Comparison of ENCODE assay signal across 1 cellular context in the genomic region with DNA sequence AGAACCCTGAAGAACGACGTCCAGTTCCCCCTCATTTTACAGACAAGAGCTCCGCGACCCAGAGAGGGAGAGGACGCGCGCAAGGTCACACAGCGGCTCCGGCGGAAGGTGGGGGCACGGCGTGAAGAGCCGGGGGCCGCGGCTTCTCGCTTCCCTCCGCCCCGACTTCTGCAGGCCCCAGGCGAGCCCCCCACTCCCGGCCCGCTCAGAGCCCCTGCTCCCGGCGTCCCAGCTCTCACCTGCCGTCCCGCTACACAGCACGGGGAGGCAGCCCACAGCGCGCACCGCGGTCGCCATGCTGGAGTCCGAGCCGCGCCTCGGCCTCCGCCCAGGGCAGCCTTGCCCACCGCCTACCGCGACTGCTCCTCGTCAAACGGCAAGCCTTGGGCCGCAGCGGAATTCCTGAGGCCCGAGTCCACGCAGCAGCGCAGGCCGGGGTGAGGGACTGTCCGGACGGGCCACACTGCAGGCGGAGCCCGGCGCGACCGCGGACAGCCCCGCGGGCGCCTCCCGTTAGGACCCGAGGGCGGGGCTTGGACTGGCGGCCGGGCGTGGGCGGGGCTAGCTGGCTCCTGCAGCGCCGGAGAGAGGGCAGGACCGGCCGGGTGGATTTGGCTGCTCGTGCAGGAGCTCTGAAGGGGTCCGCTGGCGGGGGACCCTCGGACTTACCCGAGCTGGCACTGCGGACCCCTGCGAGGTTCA.
TF ChIP-seq lines count a peak whose summit lies in the region.

TSS of gene MRPS5 (minus strand) at position 314 of the 702 bp plus-strand sequence. CDS start at position 297, 17 bp downstream.

TF ChIP-seq in HEK293, 187 proteins besides CTCF, POLR2A, EP300 and RAD21 (continued from another document and continues in another):
- TF ChIP-seq YY2 (tag by site-specific recombination; IDR thresholded peaks at IDR 0.05) (peak; percentile 92), PATZ1 (tag by site-specific recombination; IDR thresholded peaks at IDR 0.05) (peak; percentile 66), ZIC2 (tag by site-specific recombination; IDR thresholded peaks at IDR 0.05) (peak; percentile 90), ZNF335 (tag by site-specific recombination; conservative IDR thresholded peaks at IDR 0.05) (peak; percentile 98), ZNF624 (tag by site-specific recombination; IDR thresholded peaks at IDR 0.05) (no peak), SP3 (tag by site-specific recombination; IDR thresholded peaks at IDR 0.05) (peak; percentile 60), KLF9 (tag by site-specific recombination; IDR thresholded peaks at IDR 0.05; ENCODE audit: low read depth) (peak; percentile 36; the same call in 1 of the 2 replicates), ZNF501 (tag by site-specific recombination; IDR thresholded peaks at IDR 0.05) (peak; percentile 69; the same call in 1 of the 2 replicates), TCF7L2 (IDR thresholded peaks at IDR 0.05; ENCODE audit: borderline replicate concordance, low read depth, low read length) (no peak), SP2 (tag by site-specific recombination; IDR thresholded peaks at IDR 0.05) (peak; percentile 43), SP7 (tag by site-specific recombination; IDR thresholded peaks at IDR 0.05) (peak; percentile 68), ZNF837 (tag by site-specific recombination; IDR thresholded peaks at IDR 0.05) (no peak), PRDM1 (tag by site-specific recombination; IDR thresholded peaks at IDR 0.05) (no peak), ZXDB (tag by site-specific recombination; IDR thresholded peaks at IDR 0.05) (peak; percentile 42; the same call in 1 of the 2 replicates), KLF8 (tag by site-specific recombination; IDR thresholded peaks at IDR 0.05) (peak; percentile 82; the same call in 1 of the 2 replicates), ZBTB11 (tag by site-specific recombination; conservative IDR thresholded peaks at IDR 0.05; ENCODE audit: low read depth) (peak; percentile 32; the same call in 1 of the 2 replicates), ZNF76 (tag by site-specific recombination; IDR thresholded peaks at IDR 0.05; ENCODE audit: borderline replicate concordance, low read depth) (peak; percentile 60; the same call in 1 of the 2 replicates), ZNF121 (tag by site-specific recombination; IDR thresholded peaks at IDR 0.05) (0 out of 2 replicates have a peak, but pooled peaks have one; percentile 19), ZNF16 (tag by site-specific recombination; IDR thresholded peaks at IDR 0.05; ENCODE audit: low read depth) (no peak), ZBTB8A (tag by site-specific recombination; IDR thresholded peaks at IDR 0.05) (peak; percentile 60), OVOL3 (tag by site-specific recombination; IDR thresholded peaks at IDR 0.05) (0 out of 2 replicates have a peak, but pooled peaks have one; percentile 12), ZNF600 (tag by site-specific recombination; IDR thresholded peaks at IDR 0.05) (0 out of 2 replicates have a peak, but pooled peaks have one; percentile 29), TRIM28 (IDR thresholded peaks at IDR 0.05; ENCODE audit: borderline replicate concordance, low read length) (no peak), ZEB2 (tag by site-specific recombination; IDR thresholded peaks at IDR 0.05) (0 out of 2 replicates have a peak, but pooled peaks have one; percentile 30), ZSCAN30 (tag by site-specific recombination; IDR thresholded peaks at IDR 0.05) (peak; percentile 66), KLF7 (tag by site-specific recombination; IDR thresholded peaks at IDR 0.05; ENCODE audit: borderline replicate concordance) (0 out of 2 replicates have a peak, but pooled peaks have one; percentile 48), ZFP37 (tag by site-specific recombination; IDR thresholded peaks at IDR 0.05) (0 out of 2 replicates have a peak, but pooled peaks have one; percentile 42), ZNF548 (tag by site-specific recombination; IDR thresholded peaks at IDR 0.05) (no peak), ZNF202 (tag by site-specific recombination; IDR thresholded peaks at IDR 0.05; ENCODE audit: borderline replicate concordance) (no peak), ZNF2 (tag by site-specific recombination; IDR thresholded peaks at IDR 0.05) (peak; percentile 58), ZBTB48 (tag by site-specific recombination; IDR thresholded peaks at IDR 0.05) (0 out of 2 replicates have a peak, but pooled peaks have one; percentile 18), ZNF660 (tag by site-specific recombination; IDR thresholded peaks at IDR 0.05) (peak; percentile 62; the same call in 1 of the 2 replicates), ZNF169 (tag by site-specific recombination; IDR thresholded peaks at IDR 0.05) (no peak), ZNF341 (tag by site-specific recombination; IDR thresholded peaks at IDR 0.05; ENCODE audit: low read depth) (peak; percentile 42), ZNF391 (tag by site-specific recombination; IDR thresholded peaks at IDR 0.05; ENCODE audit: borderline replicate concordance, low read depth) (peak; percentile 29; the same call in 1 of the 2 replicates), ZBTB17 (tag by site-specific recombination; IDR thresholded peaks at IDR 0.05) (peak; percentile 27; the same call in 1 of the 2 replicates), KLF1 (tag by site-specific recombination; IDR thresholded peaks at IDR 0.05) (peak; percentile 55), KLF16 (tag by site-specific recombination; IDR thresholded peaks at IDR 0.05) (0 out of 2 replicates have a peak, but pooled peaks have one; percentile 16), ZNF561 (tag by site-specific recombination; IDR thresholded peaks at IDR 0.05; ENCODE audit: borderline replicate concordance) (peak; percentile 43; the same call in 1 of the 2 replicates), GLIS1 (tag by site-specific recombination; IDR thresholded peaks at IDR 0.05) (peak; percentile 36; the same call in 1 of the 2 replicates), ZNF585B (tag by site-specific recombination; IDR thresholded peaks at IDR 0.05) (peak; percentile 6; the same call in 1 of the 2 replicates), ZNF629 (tag by site-specific recombination; IDR thresholded peaks at IDR 0.05) (0 out of 2 replicates have a peak, but pooled peaks have one; percentile 25)
- TF ChIP-seq, protein P1, sequence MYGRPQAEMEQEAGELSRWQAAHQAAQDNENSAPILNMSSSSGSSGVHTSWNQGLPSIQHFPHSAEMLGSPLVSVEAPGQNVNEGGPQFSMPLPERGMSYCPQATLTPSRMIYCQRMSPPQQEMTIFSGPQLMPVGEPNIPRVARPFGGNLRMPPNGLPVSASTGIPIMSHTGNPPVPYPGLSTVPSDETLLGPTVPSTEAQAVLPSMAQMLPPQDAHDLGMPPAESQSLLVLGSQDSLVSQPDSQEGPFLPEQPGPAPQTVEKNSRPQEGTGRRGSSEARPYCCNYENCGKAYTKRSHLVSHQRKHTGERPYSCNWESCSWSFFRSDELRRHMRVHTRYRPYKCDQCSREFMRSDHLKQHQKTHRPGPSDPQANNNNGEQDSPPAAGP (tag by site-specific recombination; IDR thresholded peaks at IDR 0.05) = peak; percentile 46; the same call in 1 of the 2 replicates
- TF ChIP-seq, protein P2, sequence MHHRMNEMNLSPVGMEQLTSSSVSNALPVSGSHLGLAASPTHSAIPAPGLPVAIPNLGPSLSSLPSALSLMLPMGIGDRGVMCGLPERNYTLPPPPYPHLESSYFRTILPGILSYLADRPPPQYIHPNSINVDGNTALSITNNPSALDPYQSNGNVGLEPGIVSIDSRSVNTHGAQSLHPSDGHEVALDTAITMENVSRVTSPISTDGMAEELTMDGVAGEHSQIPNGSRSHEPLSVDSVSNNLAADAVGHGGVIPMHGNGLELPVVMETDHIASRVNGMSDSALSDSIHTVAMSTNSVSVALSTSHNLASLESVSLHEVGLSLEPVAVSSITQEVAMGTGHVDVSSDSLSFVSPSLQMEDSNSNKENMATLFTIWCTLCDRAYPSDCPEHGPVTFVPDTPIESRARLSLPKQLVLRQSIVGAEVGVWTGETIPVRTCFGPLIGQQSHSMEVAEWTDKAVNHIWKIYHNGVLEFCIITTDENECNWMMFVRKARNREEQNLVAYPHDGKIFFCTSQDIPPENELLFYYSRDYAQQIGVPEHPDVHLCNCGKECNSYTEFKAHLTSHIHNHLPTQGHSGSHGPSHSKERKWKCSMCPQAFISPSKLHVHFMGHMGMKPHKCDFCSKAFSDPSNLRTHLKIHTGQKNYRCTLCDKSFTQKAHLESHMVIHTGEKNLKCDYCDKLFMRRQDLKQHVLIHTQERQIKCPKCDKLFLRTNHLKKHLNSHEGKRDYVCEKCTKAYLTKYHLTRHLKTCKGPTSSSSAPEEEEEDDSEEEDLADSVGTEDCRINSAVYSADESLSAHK (tag by site-specific recombination; IDR thresholded peaks at IDR 0.05) = no peak
- TF ChIP-seq, protein P3, sequence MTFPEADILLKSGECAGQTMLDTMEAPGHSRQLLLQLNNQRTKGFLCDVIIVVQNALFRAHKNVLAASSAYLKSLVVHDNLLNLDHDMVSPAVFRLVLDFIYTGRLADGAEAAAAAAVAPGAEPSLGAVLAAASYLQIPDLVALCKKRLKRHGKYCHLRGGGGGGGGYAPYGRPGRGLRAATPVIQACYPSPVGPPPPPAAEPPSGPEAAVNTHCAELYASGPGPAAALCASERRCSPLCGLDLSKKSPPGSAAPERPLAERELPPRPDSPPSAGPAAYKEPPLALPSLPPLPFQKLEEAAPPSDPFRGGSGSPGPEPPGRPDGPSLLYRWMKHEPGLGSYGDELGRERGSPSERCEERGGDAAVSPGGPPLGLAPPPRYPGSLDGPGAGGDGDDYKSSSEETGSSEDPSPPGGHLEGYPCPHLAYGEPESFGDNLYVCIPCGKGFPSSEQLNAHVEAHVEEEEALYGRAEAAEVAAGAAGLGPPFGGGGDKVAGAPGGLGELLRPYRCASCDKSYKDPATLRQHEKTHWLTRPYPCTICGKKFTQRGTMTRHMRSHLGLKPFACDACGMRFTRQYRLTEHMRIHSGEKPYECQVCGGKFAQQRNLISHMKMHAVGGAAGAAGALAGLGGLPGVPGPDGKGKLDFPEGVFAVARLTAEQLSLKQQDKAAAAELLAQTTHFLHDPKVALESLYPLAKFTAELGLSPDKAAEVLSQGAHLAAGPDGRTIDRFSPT (tag by site-specific recombination; IDR thresholded peaks at IDR 0.05) = 0 out of 2 replicates have a peak, but pooled peaks have one; percentile 21
- TF ChIP-seq, protein P4, sequence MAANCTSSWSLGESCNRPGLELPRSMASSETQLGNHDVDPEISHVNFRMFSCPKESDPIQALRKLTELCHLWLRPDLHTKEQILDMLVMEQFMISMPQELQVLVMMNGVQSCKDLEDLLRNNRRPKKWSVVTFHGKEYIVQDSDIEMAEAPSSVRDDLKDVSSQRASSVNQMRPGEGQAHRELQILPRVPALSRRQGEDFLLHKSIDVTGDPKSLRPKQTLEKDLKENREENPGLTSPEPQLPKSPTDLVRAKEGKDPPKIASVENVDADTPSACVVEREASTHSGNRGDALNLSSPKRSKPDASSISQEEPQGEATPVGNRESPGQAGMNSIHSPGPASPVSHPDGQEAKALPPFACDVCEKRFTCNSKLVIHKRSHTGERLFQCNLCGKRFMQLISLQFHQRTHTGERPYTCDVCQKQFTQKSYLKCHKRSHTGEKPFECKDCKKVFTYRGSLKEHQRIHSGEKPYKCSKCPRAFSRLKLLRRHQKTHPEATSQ (tag by site-specific recombination; IDR thresholded peaks at IDR 0.05) = peak; percentile 50; the same call in 1 of the 2 replicates
- TF ChIP-seq, protein P5, sequence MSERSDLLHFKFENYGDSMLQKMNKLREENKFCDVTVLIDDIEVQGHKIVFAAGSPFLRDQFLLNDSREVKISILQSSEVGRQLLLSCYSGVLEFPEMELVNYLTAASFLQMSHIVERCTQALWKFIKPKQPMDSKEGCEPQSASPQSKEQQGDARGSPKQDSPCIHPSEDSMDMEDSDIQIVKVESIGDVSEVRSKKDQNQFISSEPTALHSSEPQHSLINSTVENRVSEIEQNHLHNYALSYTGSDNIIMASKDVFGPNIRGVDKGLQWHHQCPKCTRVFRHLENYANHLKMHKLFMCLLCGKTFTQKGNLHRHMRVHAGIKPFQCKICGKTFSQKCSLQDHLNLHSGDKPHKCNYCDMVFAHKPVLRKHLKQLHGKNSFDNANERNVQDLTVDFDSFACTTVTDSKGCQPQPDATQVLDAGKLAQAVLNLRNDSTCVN (tag by site-specific recombination; optimal IDR thresholded peaks at IDR 0.05) = peak; percentile 91
